ENCODE assay signal across 17 cellular contexts in genomic region chr11:118885831-118886571, GRCh38. TPM values are rescaled to one million over a fixed set of nuclear protein-coding genes. Genes with fewer than 3 reads are reported as not detected.
DNase-seq lines count a peak whose midpoint lies in the region; ATAC-seq, FAIRE-seq and TF ChIP-seq lines count a peak whose summit lies in the region.
"Had no signal": no experiment of that assay in that cellular context is flagged by ENCODE, and none has a peak within 500 bp of the region (broad histone marks: within the 10 kb centered on the region; RNA-seq: fewer than 3 reads in every experiment).

No MANE protein-coding gene starts in this region.

- intact Hi-C loops in activated CD4-positive, alpha-beta T cell treated with anti-CD3 and anti-CD28 coated beads for 36 hours (cut with DNase I, micrococcal nuclease), result no loop called here
- intact Hi-C loops in kidney (cut with DNase I), result no loop called here

- no peak for FAIRE-seq in kidney (lab: Jason Lieb, UNC)

- no peaks in the 10 kb centered on the region for H3K27me3 Mint-ChIP-seq in activated CD4-positive, alpha-beta T cell treated with anti-CD3 and anti-CD28 coated beads for 36 hours
- H3K27me3 Mint-ChIP-seq in IgD-negative memory B cell, result peaks cover 2% of the 10 kb centered on the region

- no peaks in the 10 kb centered on the region for H3K9me3 Mint-ChIP-seq in activated CD4-positive, alpha-beta T cell treated with anti-CD3 and anti-CD28 coated beads for 36 hours (ENCODE audit: low read depth)
- no peaks in the 10 kb centered on the region for H3K9me3 Mint-ChIP-seq in IgD-negative memory B cell
- H3K9me3 Mint-ChIP-seq: neural progenitor cell had no signal

- H3K4me1 Mint-ChIP-seq in activated CD4-positive, alpha-beta T cell treated with anti-CD3 and anti-CD28 coated beads for 36 hours, result peaks cover 80% of the 10 kb centered on the region
- H3K4me1 Mint-ChIP-seq in IgD-negative memory B cell, result peaks cover 40 to 60% (median 59%) of the 10 kb centered on the region in 3 donors

- H3K9ac ChIP-seq in rectal smooth muscle tissue (ENCODE audit: low read length) (no peak overlapping the region), kidney (ENCODE audit: low read length in 2 of 2) (no peak overlapping the region)
- H3K9ac ChIP-seq: neural progenitor cell had no signal

- CTCF ChIA-PET in activated CD4-positive, alpha-beta T cell treated with anti-CD3 and anti-CD28 coated beads for 36 hours (lab: Charles Lee), result interaction anchor here (1.3 kb wide), 1 partner anchor 16 kb away, joined by 5 read pairs; no protein-coding TSS in a partner anchor

- no peak for DNase-seq in activated CD4-positive, alpha-beta T cell treated with anti-CD3 and anti-CD28 coated beads for 36 hours
- no peak for DNase-seq in activated CD4-positive, alpha-beta T cell treated with anti-CD3 and anti-CD28 coated beads for 1 hour
- no peak for DNase-seq in effector memory CD4-positive, alpha-beta T cell
- DNase-seq in NCI-H2227 (lab: John Stamatoyannopoulos, UW; ENCODE audit: unreplicated experiment) (no peak), kidney (no peak)
- DNase-seq: foreskin keratinocyte, NCI-H82, right lobe of liver, WERI-Rb-1 had no signal

- H3K27ac ChIP-seq in effector memory CD4-positive, alpha-beta T cell (ENCODE audit: insufficient read depth, low read length, poor library complexity, severe bottlenecking), result peak overlapping the region; percentile 71
- peak overlapping the region; percentile 94 for H3K27ac ChIP-seq in rectal smooth muscle tissue (ENCODE audit: low read depth, low read length)
- H3K27ac ChIP-seq in kidney (ENCODE audit: low read depth in 2 of 2, low read length in 2 of 2), result no peak overlapping the region
- H3K27ac ChIP-seq: foreskin keratinocyte, neural progenitor cell, right lobe of liver, upper lobe of left lung, WERI-Rb-1 had no signal

- H3K4me1 ChIP-seq in effector memory CD4-positive, alpha-beta T cell (ENCODE audit: control insufficient read depth, insufficient read depth, low read length, poor library complexity, severe bottlenecking), result peaks cover 24% of the 10 kb centered on the region
- H3K4me1 ChIP-seq in rectal smooth muscle tissue (ENCODE audit: control insufficient read depth, insufficient read depth, low read length) (peaks cover 21% of the 10 kb centered on the region), kidney (ENCODE audit: control insufficient read depth in 1 of 2, insufficient read depth in 1 of 2, low read depth in 1 of 2, low read length in 2 of 2) (peaks cover 9 to 19% of the 10 kb centered on the region in 2 donors)
- H3K4me1 ChIP-seq: foreskin keratinocyte had no signal

- peak overlapping the region; percentile 75 for H3K4me3 Mint-ChIP-seq in activated CD4-positive, alpha-beta T cell treated with anti-CD3 and anti-CD28 coated beads for 36 hours
- peak overlapping the region; percentile 92 to 99 (median 96) for H3K4me3 Mint-ChIP-seq in IgD-negative memory B cell

- H3K4me3 ChIP-seq in effector memory CD4-positive, alpha-beta T cell (ENCODE audit: insufficient read depth, low read depth, low read length, poor library complexity, severe bottlenecking), result peak overlapping the region; percentile 39
- peak overlapping the region; percentile 58 for H3K4me3 ChIP-seq in rectal smooth muscle tissue (ENCODE audit: low read length)
- H3K4me3 ChIP-seq in kidney (ENCODE audit: low read length in 2 of 2), result no peak overlapping the region
- H3K4me3 ChIP-seq: neural progenitor cell, right lobe of liver, upper lobe of left lung had no signal

- H3K36me3 ChIP-seq in effector memory CD4-positive, alpha-beta T cell (ENCODE audit: control insufficient read depth, insufficient read depth, low read length), result no peaks in the 10 kb centered on the region
- H3K36me3 ChIP-seq in rectal smooth muscle tissue (ENCODE audit: control insufficient read depth, insufficient read depth, low read length) (no peaks in the 10 kb centered on the region), kidney (ENCODE audit: control insufficient read depth in 1 of 2, insufficient read depth in 2 of 2, low read length in 2 of 2) (no peaks in the 10 kb centered on the region)
- H3K36me3 ChIP-seq: neural progenitor cell, right lobe of liver, upper lobe of left lung, WERI-Rb-1 had no signal

- no peaks in the 10 kb centered on the region for H3K9me3 ChIP-seq in effector memory CD4-positive, alpha-beta T cell (ENCODE audit: control insufficient read depth, low read length)
- H3K9me3 ChIP-seq in kidney (ENCODE audit: control insufficient read depth in 1 of 2, low read length in 2 of 2), result no peaks in the 10 kb centered on the region
- H3K9me3 ChIP-seq: right lobe of liver, upper lobe of left lung had no signal

- no peak for TF ChIP-seq CTCF in kidney (IDR thresholded peaks at IDR 0.05; ENCODE audit: borderline replicate concordance, extremely low read depth, insufficient read depth)

- H3K36me3 Mint-ChIP-seq in activated CD4-positive, alpha-beta T cell treated with anti-CD3 and anti-CD28 coated beads for 36 hours (ENCODE audit: low read depth), result peaks cover 51% of the 10 kb centered on the region
- peaks cover 11% of the 10 kb centered on the region for H3K36me3 Mint-ChIP-seq in IgD-negative memory B cell
- H3K36me3 Mint-ChIP-seq: neural progenitor cell had no signal

- H3K27me3 ChIP-seq in effector memory CD4-positive, alpha-beta T cell (replicated peaks; ENCODE audit: control insufficient read depth, insufficient read depth, low read length, poor library complexity, severe bottlenecking), result no peaks in the 10 kb centered on the region
- H3K27me3 ChIP-seq in rectal smooth muscle tissue (ENCODE audit: control insufficient read depth, insufficient read depth, low read length), result no peaks in the 10 kb centered on the region
- H3K27me3 ChIP-seq: neural progenitor cell, right lobe of liver, upper lobe of left lung had no signal

- peak overlapping the region; percentile 15 for H3K27ac Mint-ChIP-seq in activated CD4-positive, alpha-beta T cell treated with anti-CD3 and anti-CD28 coated beads for 36 hours
- peak overlapping the region; percentile 92 to 98 (median 97) for H3K27ac Mint-ChIP-seq in IgD-negative memory B cell
- H3K27ac Mint-ChIP-seq: neural progenitor cell had no signal

- POLR2A ChIA-PET in activated CD4-positive, alpha-beta T cell treated with anti-CD3 and anti-CD28 coated beads for 36 hours (lab: Charles Lee), result interaction anchor here (0.7 to 1.5 kb wide), 3 partner anchors 8 to 93 kb away, joined by 3 to 5 read pairs (median 4); no protein-coding TSS in a partner anchor

- no peak for ATAC-seq in activated CD4-positive, alpha-beta T cell treated with anti-CD3 and anti-CD28 coated beads for 36 hours
- ATAC-seq in HG03565 (IDR thresholded peaks at IDR 0.05; ENCODE audit: unreplicated experiment), result no peak
- ATAC-seq: foreskin keratinocyte, right lobe of liver had no signal

RNA-seq across cellular contexts. Expression of gene CXCR5, which starts 2.3 kb away (rescaled TPM):
- 10 to 100 TPM; 18.9 to 21.3 TPM for total RNA-seq in activated CD4-positive, alpha-beta T cell treated with anti-CD3 and anti-CD28 coated beads for 36 hours
- polyA plus RNA-seq in IgD-negative memory B cell, result 93.4 TPM
- 1.1 TPM for total RNA-seq in kidney
- polyA plus RNA-seq in kidney (ENCODE audit: insufficient read depth, low read depth, low replicate concordance), result not detected
- total RNA-seq: A172, foreskin keratinocyte, G401, liver had no signal
- polyA plus RNA-seq: foreskin keratinocyte had no signal

RNA-seq across cellular contexts. Expression of gene BCL9L, which starts 39.7 kb away (rescaled TPM):
- 10 to 100 TPM; 34.5 to 58.5 TPM for total RNA-seq in activated CD4-positive, alpha-beta T cell treated with anti-CD3 and anti-CD28 coated beads for 36 hours
- polyA plus RNA-seq in IgD-negative memory B cell, result 2.8 TPM
- 57.5 TPM for total RNA-seq in kidney
- 5.0 TPM for polyA plus RNA-seq in kidney (ENCODE audit: insufficient read depth, low read depth, low replicate concordance)

Comparison
In these comparisons a context has a peak if more than half of its experiments do, and no peak if none do; other contexts are left out.
1. H3K27ac ChIP-seq: peak in effector memory CD4-positive, alpha-beta T cell (single experiment) and rectal smooth muscle tissue (single experiment); none in kidney (0 of 2).
2. H3K4me3 ChIP-seq: peak in effector memory CD4-positive, alpha-beta T cell (single experiment) and rectal smooth muscle tissue (single experiment); none in kidney (0 of 2).